In the genomic region with DNA sequence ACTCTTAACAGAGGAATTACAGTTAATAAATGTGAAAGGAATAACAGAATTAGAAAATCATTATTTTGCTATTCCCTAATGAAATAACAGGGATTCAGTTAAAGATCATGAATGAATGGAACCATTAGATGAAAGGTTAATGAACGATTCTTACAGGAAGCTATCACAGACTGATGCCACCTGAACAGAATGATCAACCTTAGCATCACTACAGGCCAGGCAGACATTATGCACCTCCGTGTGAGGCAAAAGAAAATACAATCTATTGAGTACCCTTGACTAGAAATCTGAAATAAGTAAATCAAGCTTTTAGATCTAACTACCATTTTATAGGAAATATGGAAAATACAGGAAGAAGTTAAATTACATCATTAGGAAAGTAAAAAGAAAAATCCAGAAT, we compare ENCODE assay signal across 18 cellular contexts. TPM values are rescaled to one million over a fixed set of nuclear protein-coding genes. Genes with fewer than 3 reads are reported as not detected.
A peak's percentile ranks its signal among the peaks of the same experiment; 100 is the strongest.
DNase-seq lines count a peak whose midpoint lies in the region; ATAC-seq and TF ChIP-seq lines count a peak whose summit lies in the region.
"Had no signal": no experiment of that assay in that cellular context is flagged by ENCODE, and none has a peak within 500 bp of the region (broad histone marks: within the 10 kb centered on the region; RNA-seq: fewer than 3 reads in every experiment).

No MANE protein-coding gene starts in this region.

- 0 out of 2 replicates have a peak, but pooled peaks cover 5% of the 10 kb centered on the region for H3F3A ChIP-seq in DOHH2 (ENCODE audit: control insufficient read depth, insufficient read depth)

- no peaks in the 10 kb centered on the region for H3K27me3 ChIP-seq in DOHH2 (ENCODE audit: control insufficient read depth, low read length)
- H3K27me3 ChIP-seq in naive thymus-derived CD4-positive, alpha-beta T cell (ENCODE audit: control insufficient read depth in 2 of 2, insufficient read depth in 2 of 2, low read length in 2 of 2): no peaks in the 10 kb centered on the region

- H3K27ac Mint-ChIP-seq in T-helper 17 cell: peak overlapping the region; percentile 73
- peak overlapping the region in 4 of 9 donors; percentile 3 to 77 (median 20) for H3K27ac Mint-ChIP-seq in naive thymus-derived CD4-positive, alpha-beta T cell

- no peaks in the 10 kb centered on the region; the same call in 1 of the 2 replicates for H3K36me3 ChIP-seq in DOHH2 (ENCODE audit: control insufficient read depth, low read length)
- H3K36me3 ChIP-seq in naive thymus-derived CD4-positive, alpha-beta T cell (ENCODE audit: control insufficient read depth in 2 of 3, insufficient read depth in 3 of 3, low read length in 3 of 3): no peaks in the 10 kb centered on the region

- H3K9me3 Mint-ChIP-seq in activated T-cell treated with anti-CD3 and anti-CD28 coated beads, Interleukin-2, amount 50 U/mL, for 4 hours: no peaks in the 10 kb centered on the region
- H3K9me3 Mint-ChIP-seq in naive thymus-derived CD4-positive, alpha-beta T cell: peaks cover 0 to 2% (median 0%) of the 10 kb centered on the region in 11 donors

- H3K4me2 ChIP-seq in DOHH2 (ENCODE audit: low read length): peak overlapping the region; percentile 73; the same call in 1 of the 2 replicates

- H4K20me1 ChIP-seq in DOHH2 (ENCODE audit: control insufficient read depth, insufficient read depth, low read depth, low read length): peaks cover 11% of the 10 kb centered on the region; the same call in 1 of the 2 replicates

- H3K4me3 Mint-ChIP-seq in activated T-cell treated with anti-CD3 and anti-CD28 coated beads, Interleukin-2, amount 50 U/mL, for 4 hours: peak overlapping the region; percentile 1
- peak overlapping the region; percentile 80 for H3K4me3 Mint-ChIP-seq in T-helper 17 cell
- H3K4me3 Mint-ChIP-seq in naive thymus-derived CD4-positive, alpha-beta T cell: peak overlapping the region in 8 of 10 donors; percentile 1 to 71 (median 56)

- no peak for ATAC-seq in activated T-cell treated with anti-CD3 and anti-CD28 coated beads, Interleukin-2, amount 50 U/mL, for 4 hours
- ATAC-seq in T-helper 17 cell (peak; percentile 46), GM21390 (IDR thresholded peaks at IDR 0.05; ENCODE audit: unreplicated experiment) (no peak)
- ATAC-seq in naive thymus-derived CD4-positive, alpha-beta T cell: no peak
- ATAC-seq: HCT116 had no signal

- H3K27ac ChIP-seq in DOHH2 (ENCODE audit: low read depth, low read length): no peak overlapping the region
- H3K27ac ChIP-seq in naive thymus-derived CD4-positive, alpha-beta T cell (ENCODE audit: low read depth, low read length): no peak overlapping the region
- H3K27ac ChIP-seq: 22Rv1 had no signal

- CTCF ChIA-PET in naive thymus-derived CD4-positive, alpha-beta T cell (lab: Charles Lee): no interaction called here

- no peaks in the 10 kb centered on the region for H3K27me3 Mint-ChIP-seq in activated T-cell treated with anti-CD3 and anti-CD28 coated beads, Interleukin-2, amount 50 U/mL, for 4 hours (ENCODE audit: low read depth)
- no peaks in the 10 kb centered on the region for H3K27me3 Mint-ChIP-seq in T-helper 17 cell
- H3K27me3 Mint-ChIP-seq in naive thymus-derived CD4-positive, alpha-beta T cell: no peaks in the 10 kb centered on the region

- H3K36me3 Mint-ChIP-seq in activated T-cell treated with anti-CD3 and anti-CD28 coated beads, Interleukin-2, amount 50 U/mL, for 4 hours (ENCODE audit: insufficient read depth): peaks cover 5% of the 10 kb centered on the region
- peaks cover 2% of the 10 kb centered on the region for H3K36me3 Mint-ChIP-seq in T-helper 17 cell (ENCODE audit: low read depth)
- peaks cover 0 to 18% (median 12%) of the 10 kb centered on the region in 5 donors for H3K36me3 Mint-ChIP-seq in naive thymus-derived CD4-positive, alpha-beta T cell

- H3K79me2 ChIP-seq in DOHH2 (ENCODE audit: control insufficient read depth, low read length): peaks cover 100% of the 10 kb centered on the region

- intact Hi-C loops in naive thymus-derived CD4-positive, alpha-beta T cell (cut with micrococcal nuclease): loop anchor here in 1 of 2 donors (1.0 kb wide), 1 partner anchor 9 kb away; no protein-coding TSS in a partner anchor

- H3K9me3 ChIP-seq in DOHH2 (ENCODE audit: control insufficient read depth, insufficient read depth, low read length): no peaks in the 10 kb centered on the region
- no peaks in the 10 kb centered on the region for H3K9me3 ChIP-seq in T-helper 17 cell (ENCODE audit: control insufficient read depth, low read length, poor library complexity, severe bottlenecking)
- H3K9me3 ChIP-seq in naive thymus-derived CD4-positive, alpha-beta T cell (ENCODE audit: control insufficient read depth in 2 of 3, low read length in 3 of 3): no peaks in the 10 kb centered on the region

- no peak for TF ChIP-seq CTCF in DOHH2 (IDR thresholded peaks at IDR 0.05; ENCODE audit: low read depth, low read length, poor library complexity, severe bottlenecking)

- no peak overlapping the region for H3K4me3 ChIP-seq in DOHH2 (ENCODE audit: low read length)
- H3K4me3 ChIP-seq in naive thymus-derived CD4-positive, alpha-beta T cell (ENCODE audit: low read length): no peak overlapping the region

- DNase-seq in activated T-cell treated with anti-CD3 and anti-CD28 coated beads, Interleukin-2, amount 50 U/mL, for 4 hours: no peak
- DNase-seq in activated T-cell treated with anti-CD3 and anti-CD28 coated beads, Interleukin-2, amount 50 U/mL, for 1 hour: no peak
- DNase-seq in T-helper 17 cell: no peak
- no peak for DNase-seq in naive thymus-derived CD4-positive, alpha-beta T cell
- DNase-seq in NCI-H1417 (lab: John Stamatoyannopoulos, UW): no peak
- no peak for DNase-seq in DMS153 (lab: John Stamatoyannopoulos, UW)
- DNase-seq: COR-L47; IMR-90; NCI-H1105 treated with DMSO at 0.1 percent for 48 hours; NCI-H187 treated with DMSO at 0.1 percent for 48 hours; NCI-H345; NK-92 treated with Interleukin-12 subunit alpha and Interleukin-12 subunit beta, amount 100 ng/mL, for 24 hours; RPMI8226; SIG-M5 had no signal

- H3K9me2 ChIP-seq in DOHH2 (replicated peaks; ENCODE audit: control insufficient read depth, low read length): no peaks in the 10 kb centered on the region

- H3K4me1 ChIP-seq in DOHH2 (ENCODE audit: control insufficient read depth, low read length): peaks cover 36% of the 10 kb centered on the region
- peaks cover 26 to 41% of the 10 kb centered on the region in 2 donors for H3K4me1 ChIP-seq in naive thymus-derived CD4-positive, alpha-beta T cell (ENCODE audit: control insufficient read depth in 2 of 2, insufficient read depth in 2 of 2, low read length in 2 of 2)

- H3K4me1 Mint-ChIP-seq in activated T-cell treated with anti-CD3 and anti-CD28 coated beads, Interleukin-2, amount 50 U/mL, for 4 hours (ENCODE audit: low read depth): peaks cover 75% of the 10 kb centered on the region
- H3K4me1 Mint-ChIP-seq in T-helper 17 cell: peaks cover 64% of the 10 kb centered on the region
- H3K4me1 Mint-ChIP-seq in naive thymus-derived CD4-positive, alpha-beta T cell: peaks cover 50 to 78% (median 69%) of the 10 kb centered on the region in 7 donors

- POLR2A ChIA-PET in naive thymus-derived CD4-positive, alpha-beta T cell (lab: Charles Lee): no interaction called here

RNA-seq across cellular contexts. Expression of a gene that starts 10.4 kb away (rescaled TPM):
- total RNA-seq in activated T-cell treated with anti-CD3 and anti-CD28 coated beads, Interleukin-2, amount 50 U/mL, for 4 hours: 10 to 100 TPM; 40.1 to 42.2 (median 40.6) TPM
- 100 to 1,000 TPM; 109 to 114 TPM for total RNA-seq in T-helper 17 cell
- 10 to 100 TPM; 66.2 to 97.5 (median 75.8) TPM for total RNA-seq in naive thymus-derived CD4-positive, alpha-beta T cell
- 10 to 100 TPM; 27.6 to 39.2 TPM for polyA plus RNA-seq in naive thymus-derived CD4-positive, alpha-beta T cell

Comparison
In these comparisons a context has a peak if more than half of its experiments do, and no peak if none do; other contexts are left out.
1. H3K4me3 Mint-ChIP-seq: peak in every context shown above with its lines; median percentile 80 in T-helper 17 cell; 56 in naive thymus-derived CD4-positive, alpha-beta T cell; 1 in activated T-cell treated with anti-CD3 and anti-CD28 coated beads, Interleukin-2, amount 50 U/mL, for 4 hours.